Comparison of ENCODE assay signal across 17 cellular contexts in genomic region chr2:128003463-128003862, GRCh38.
"Had no signal": no experiment of that assay in that cellular context is flagged by ENCODE, and none has a peak within 500 bp of the region (broad histone marks: within the 10 kb centered on the region; RNA-seq: fewer than 3 reads in every experiment).

No MANE protein-coding gene starts in this region.

- H3K9me3 Mint-ChIP-seq: immature natural killer cell; naive thymus-derived CD8-positive, alpha-beta T cell; nephron progenitor cell had no signal

- H3K4me3 Mint-ChIP-seq: immature natural killer cell; naive thymus-derived CD8-positive, alpha-beta T cell; nephron progenitor cell had no signal

- ATAC-seq: left colon; lower lobe of right lung; naive thymus-derived CD8-positive, alpha-beta T cell; sciatic nerve had no signal

- H3K27me3 Mint-ChIP-seq: naive thymus-derived CD8-positive, alpha-beta T cell had no signal

- H3K4me1 Mint-ChIP-seq: immature natural killer cell, nephron progenitor cell had no signal

- DNase-seq: dermis blood vessel endothelial cell; effector memory CD4-positive, alpha-beta T cell; hypothalamus; immature natural killer cell; islet precursor cell; kidney glomerular epithelial cell; left colon; left ventricle myocardium inferior; lower lobe of right lung; naive thymus-derived CD8-positive, alpha-beta T cell; nephron progenitor cell; nucleus accumbens; stimulated activated CD4-positive, alpha-beta T cell treated with anti-CD3 and anti-CD28 coated beads, Interleukin-2, amount 100 ng/mL, for 48 hours; stimulated activated CD8-positive, alpha-beta memory T cell treated with anti-CD3 and anti-CD28 coated beads, Interleukin-4, amount 100 ng/mL, for 48 hours; stimulated activated naive CD4-positive, alpha-beta T cell treated with Interleukin-2 at 50 U/mL for 16 hours; upper lobe of left lung had no signal
